Comparison of ENCODE assay signal across 8 cellular contexts in the genomic region with DNA sequence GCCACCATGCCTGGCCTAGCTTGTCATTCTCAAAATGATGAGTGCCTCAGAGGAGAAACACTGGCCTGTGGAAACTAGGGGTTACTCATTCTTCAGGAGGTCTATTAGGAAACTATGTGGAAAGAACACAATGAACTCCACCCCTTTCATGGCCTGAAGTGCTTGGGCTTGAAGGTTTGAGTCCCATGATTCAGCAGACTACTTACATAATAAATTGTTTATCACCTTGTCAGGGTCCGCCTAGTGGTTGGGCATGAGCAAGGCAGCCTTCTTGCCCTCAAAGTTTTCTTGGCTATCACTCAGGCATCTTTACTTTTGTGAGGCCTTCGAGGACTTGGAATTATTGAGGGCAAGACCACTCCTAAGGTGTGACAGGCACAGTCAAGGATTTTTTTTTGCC.
DNase-seq lines count a peak whose midpoint lies in the region; ATAC-seq lines count a peak whose summit lies in the region.

No MANE protein-coding gene starts in this region.

- in situ Hi-C loops in ACHN (cut with HindIII; ENCODE audit: low pct_ligation_motif_present, low pct_unique_long_range_greater_than_20kb, low sequenced_read_pairs) = no loop called here

- DNase-seq in ACHN (peak; percentile 46), amniotic epithelial cell (ENCODE audit: low read depth) (peak; percentile 69), NCI-H1092 (lab: John Stamatoyannopoulos, UW) (no peak)
- DNase-seq in activated CD4-positive, alpha-beta T cell treated with anti-CD3 and anti-CD28 coated beads, Interleukin-2, amount 50 U/mL, for 4 hours = no peak

- H3K27ac ChIP-seq in temporal lobe (ENCODE audit: low read depth, low read length) = peak overlapping the region; percentile 33

- ATAC-seq in GM19025 (IDR thresholded peaks at IDR 0.05; ENCODE audit: low read depth, unreplicated experiment) (peak; percentile 61), HG03442 (IDR thresholded peaks at IDR 0.05; ENCODE audit: unreplicated experiment) (peak; percentile 70), HG02571 (IDR thresholded peaks at IDR 0.05; ENCODE audit: unreplicated experiment) (no peak)

Comparison
In these comparisons a context has a peak if more than half of its experiments do, and no peak if none do; other contexts are left out.
1. DNase-seq: peak in ACHN (single experiment) and amniotic epithelial cell (single experiment); none in NCI-H1092 (single experiment) and activated CD4-positive, alpha-beta T cell treated with anti-CD3 and anti-CD28 coated beads, Interleukin-2, amount 50 U/mL, for 4 hours (0 of 2).